ENCODE assay signal across 18 cellular contexts in the genomic region with DNA sequence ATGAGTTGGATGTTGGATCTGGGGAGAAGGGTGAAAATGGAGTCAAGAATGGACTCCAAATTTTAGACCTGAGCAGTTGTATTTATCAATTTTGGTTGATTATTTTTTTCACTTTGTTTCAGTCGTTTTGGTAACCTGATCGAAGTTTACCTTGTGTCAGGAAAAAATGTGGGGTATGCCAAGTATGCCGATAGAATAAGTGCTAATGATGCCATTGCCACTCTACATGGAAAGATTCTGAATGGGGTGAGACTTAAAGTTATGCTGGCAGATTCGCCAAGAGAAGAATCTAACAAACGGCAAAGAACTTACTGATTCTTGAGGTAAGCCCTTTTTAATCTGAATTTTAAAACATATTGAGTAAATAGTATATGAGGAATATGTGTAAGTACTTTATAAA. TPM values are rescaled to one million over a fixed set of nuclear protein-coding genes. Genes with fewer than 3 reads are reported as not detected.
"Had no signal": no experiment of that assay in that cellular context is flagged by ENCODE, and none has a peak within 500 bp of the region (broad histone marks: within the 10 kb centered on the region; RNA-seq: fewer than 3 reads in every experiment).

No MANE protein-coding gene starts in this region.

- DNase-seq: activated CD4-positive, alpha-beta T cell treated with anti-CD3 and anti-CD28 coated beads for 48 hours; activated CD8-positive, alpha-beta memory T cell treated with anti-CD3 and anti-CD28 coated beads, Interleukin-2, amount 10 ng/mL, durations not matched to agents 7 days and 5 days; activated CD8-positive, alpha-beta T cell treated with anti-CD3 and anti-CD28 coated beads for 36 hours; activated naive CD4-positive, alpha-beta T cell treated with Interleukin-2 at 50 U/mL for 16 hours; activated naive CD8-positive, alpha-beta T cell treated with anti-CD3 and anti-CD28 coated beads for 36 hours; cortex of kidney; heart left ventricle; lower lobe of right lung; naive thymus-derived CD4-positive, alpha-beta T cell; occipital lobe; retina; stimulated activated CD4-positive, alpha-beta T cell treated with anti-CD3 and anti-CD28 coated beads, Interleukin-4, amount 100 ng/mL, for 1 hour; stimulated activated naive CD8-positive, alpha-beta T cell treated with anti-CD3 and anti-CD28 coated beads, Interleukin-15, Interleukin-2, amounts not matched to agents 100 U/mL and 50 U/mL, for 24 hours; upper lobe of right lung had no signal

- H3K27me3 Mint-ChIP-seq: activated CD8-positive, alpha-beta memory T cell treated with anti-CD3 and anti-CD28 coated beads, Interleukin-2, amount 10 ng/mL, durations not matched to agents 7 days and 5 days; activated CD8-positive, alpha-beta T cell treated with anti-CD3 and anti-CD28 coated beads for 36 hours; activated naive CD8-positive, alpha-beta T cell treated with anti-CD3 and anti-CD28 coated beads for 36 hours; naive thymus-derived CD4-positive, alpha-beta T cell had no signal

- H3K4me3 ChIP-seq: cardiac muscle cell, heart left ventricle, lower lobe of right lung, upper lobe of right lung had no signal

- H3K4me3 Mint-ChIP-seq: activated CD8-positive, alpha-beta memory T cell treated with anti-CD3 and anti-CD28 coated beads, Interleukin-2, amount 10 ng/mL, durations not matched to agents 7 days and 5 days; activated CD8-positive, alpha-beta T cell treated with anti-CD3 and anti-CD28 coated beads for 36 hours; activated naive CD8-positive, alpha-beta T cell treated with anti-CD3 and anti-CD28 coated beads for 36 hours; naive thymus-derived CD4-positive, alpha-beta T cell; neural crest cell; T-helper 1 cell treated with Interleukin-12 subunit alpha and Interleukin-12 subunit beta and Interleukin-4 antibody, amounts not matched to agents 30 μg/mL and 1 μg/mL, for 36 hours had no signal

- H3K9me3 Mint-ChIP-seq: activated CD8-positive, alpha-beta T cell treated with anti-CD3 and anti-CD28 coated beads for 36 hours; activated naive CD8-positive, alpha-beta T cell treated with anti-CD3 and anti-CD28 coated beads for 36 hours; naive thymus-derived CD4-positive, alpha-beta T cell; neural crest cell; T-helper 1 cell treated with Interleukin-12 subunit alpha and Interleukin-12 subunit beta and Interleukin-4 antibody, amounts not matched to agents 30 μg/mL and 1 μg/mL, for 36 hours had no signal

- H3K27ac Mint-ChIP-seq: activated CD8-positive, alpha-beta memory T cell treated with anti-CD3 and anti-CD28 coated beads, Interleukin-2, amount 10 ng/mL, durations not matched to agents 7 days and 5 days; activated CD8-positive, alpha-beta T cell treated with anti-CD3 and anti-CD28 coated beads for 36 hours; activated naive CD8-positive, alpha-beta T cell treated with anti-CD3 and anti-CD28 coated beads for 36 hours; T-helper 1 cell treated with Interleukin-12 subunit alpha and Interleukin-12 subunit beta and Interleukin-4 antibody, amounts not matched to agents 30 μg/mL and 1 μg/mL, for 36 hours had no signal

- H3K9me3 ChIP-seq: heart left ventricle, lower lobe of right lung, upper lobe of right lung had no signal

- H3K27ac ChIP-seq: cardiac muscle cell, epithelial cell of prostate, heart left ventricle, lower lobe of right lung, upper lobe of right lung had no signal

- H3K4me1 Mint-ChIP-seq: activated naive CD8-positive, alpha-beta T cell treated with anti-CD3 and anti-CD28 coated beads for 36 hours; neural crest cell had no signal

- H3K27me3 ChIP-seq: cardiac muscle cell, heart left ventricle, upper lobe of right lung had no signal

RNA-seq across cellular contexts. Expression of gene PDE11A, which starts 53.3 kb away (rescaled TPM):
- total RNA-seq: activated CD8-positive, alpha-beta memory T cell treated with anti-CD3 and anti-CD28 coated beads, Interleukin-2, amount 10 ng/mL, durations not matched to agents 7 days and 5 days; activated CD8-positive, alpha-beta T cell treated with anti-CD3 and anti-CD28 coated beads for 36 hours; naive thymus-derived CD4-positive, alpha-beta T cell; upper lobe of right lung had no signal
